Comparison of ENCODE assay signal across 6 cellular contexts in genomic region chr3:49173116-49173791, GRCh38. TPM values are rescaled to one million over a fixed set of nuclear protein-coding genes. Genes with fewer than 3 reads are reported as not detected.
DNase-seq lines count a peak whose midpoint lies in the region; TF ChIP-seq lines count a peak whose summit lies in the region.

No MANE protein-coding gene starts in this region.

- DNase-seq in HuH-7 (ENCODE audit: low spot score): peak; percentile 71
- DNase-seq in endodermal cell: peak; percentile 81
- no peak for DNase-seq in progenitor cell of endocrine pancreas (ENCODE audit: low spot score, unreplicated experiment)
- DNase-seq in Caco-2: no peak
- no peak for DNase-seq in amniotic stem cell (lab: John Stamatoyannopoulos, UW)
- DNase-seq in GM20000 (ENCODE audit: low spot score): no peak

- peak overlapping the region; percentile 94 for H3K4me3 ChIP-seq in endodermal cell (ENCODE audit: low read length)
- H3K4me3 ChIP-seq in Caco-2 (ENCODE audit: low read depth, low read length): no peak overlapping the region

- BruUV-seq in Caco-2 (replicated peaks; lab: Mats Ljungman, UMichigan): no TSS peak

- peak overlapping the region; percentile 98 for H3K27ac ChIP-seq in endodermal cell (ENCODE audit: low read depth, low read length)

- CTCF ChIA-PET in Caco-2 (lab: Charles Lee): no interaction called here

- intact Hi-C loops in Caco-2 (cut with micrococcal nuclease; ENCODE audit: unreplicated experiment): loop anchor here (10.0 kb wide), 1 partner anchor 82 kb away; no protein-coding TSS in a partner anchor

- H3K36me3 Mint-ChIP-seq in endodermal cell (ENCODE audit: low read depth) (peaks cover 11% of the 10 kb centered on the region), progenitor cell of endocrine pancreas (ENCODE audit: insufficient read depth) (peaks cover 1% of the 10 kb centered on the region), Caco-2 (ENCODE audit: insufficient read depth, unreplicated experiment) (no peaks in the 10 kb centered on the region)

- peak overlapping the region; percentile 38 for H3K9ac ChIP-seq in endodermal cell (ENCODE audit: extremely low read depth, low read length, poor library complexity, severe bottlenecking)

- POLR2A ChIA-PET in Caco-2 (lab: Charles Lee): no interaction called here

- peak overlapping the region; percentile 76 for H3K4me3 Mint-ChIP-seq in endodermal cell
- H3K4me3 Mint-ChIP-seq in progenitor cell of endocrine pancreas (ENCODE audit: low read depth): peak overlapping the region; percentile 82
- H3K4me3 Mint-ChIP-seq in Caco-2 (ENCODE audit: unreplicated experiment): no peak overlapping the region

- no peak for TF ChIP-seq CTCF in endodermal cell (conservative IDR thresholded peaks at IDR 0.05)
- TF ChIP-seq CTCF in progenitor cell of endocrine pancreas (IDR thresholded peaks at IDR 0.05; ENCODE audit: unreplicated experiment): no peak
- TF ChIP-seq CTCF in Caco-2 (IDR thresholded peaks at IDR 0.05; ENCODE audit: insufficient read depth in 1 of 2, low read depth in 1 of 2, low read length in 1 of 2, severe bottlenecking in 1 of 2, unreplicated experiment in 1 of 2): no peak
- no peak for TF ChIP-seq CTCF in GM20000 (IDR thresholded peaks at IDR 0.05; ENCODE audit: extremely low read depth, missing control alignments)

- H3K27me3 ChIP-seq in endodermal cell (ENCODE audit: control insufficient read depth, insufficient read depth, low read length, poor library complexity, severe bottlenecking) (no peaks in the 10 kb centered on the region), Caco-2 (replicated peaks; ENCODE audit: control insufficient read depth, insufficient read depth, low read length) (no peaks in the 10 kb centered on the region)

- H3K36me3 ChIP-seq in endodermal cell (ENCODE audit: control insufficient read depth, insufficient read depth, low read length): peaks cover 26% of the 10 kb centered on the region
- H3K36me3 ChIP-seq in Caco-2 (ENCODE audit: control insufficient read depth, insufficient read depth, low read length): no peaks in the 10 kb centered on the region

- H3K27ac Mint-ChIP-seq in endodermal cell (peak overlapping the region; percentile 93), progenitor cell of endocrine pancreas (peak overlapping the region; percentile 65), Caco-2 (ENCODE audit: unreplicated experiment) (no peak overlapping the region)

- H3K4me1 Mint-ChIP-seq in endodermal cell: peaks cover 24% of the 10 kb centered on the region
- H3K4me1 Mint-ChIP-seq in progenitor cell of endocrine pancreas (ENCODE audit: low read depth): peaks cover 22% of the 10 kb centered on the region
- peaks cover 7% of the 10 kb centered on the region for H3K4me1 Mint-ChIP-seq in Caco-2 (ENCODE audit: low read depth, unreplicated experiment)

- H3K9me3 ChIP-seq in endodermal cell (ENCODE audit: control insufficient read depth, low read length) (no peaks in the 10 kb centered on the region), Caco-2 (no peaks in the 10 kb centered on the region)

- H3K4me1 ChIP-seq in endodermal cell (ENCODE audit: control insufficient read depth, insufficient read depth, low read length) (peaks cover 16% of the 10 kb centered on the region), Caco-2 (peaks cover 6% of the 10 kb centered on the region; the same call in 1 of the 2 replicates)

- H3K27me3 Mint-ChIP-seq in endodermal cell (ENCODE audit: insufficient read depth) (peaks cover 14% of the 10 kb centered on the region), progenitor cell of endocrine pancreas (no peaks in the 10 kb centered on the region), Caco-2 (ENCODE audit: insufficient read depth, unreplicated experiment) (no peaks in the 10 kb centered on the region)

- 17 to 38% methylated on average over 1 to 3 of the region's 3 CpGs for WGBS in endodermal cell (ENCODE audit: insufficient coverage in 1 of 2, insufficient read length in 1 of 2), 2 experiments

- H3K9me3 Mint-ChIP-seq in endodermal cell (no peaks in the 10 kb centered on the region), progenitor cell of endocrine pancreas (ENCODE audit: low read depth) (no peaks in the 10 kb centered on the region), Caco-2 (ENCODE audit: unreplicated experiment) (no peaks in the 10 kb centered on the region)

RNA-seq across cellular contexts. Expression of gene KLHDC8B, which starts 1.9 kb away (rescaled TPM):
- total RNA-seq in endodermal cell: 10 to 100 TPM; 33.5 to 36.1 TPM
- polyA plus RNA-seq in endodermal cell (2013, experiment 1 of 2): 56.8 TPM
- 55.2 TPM for polyA plus RNA-seq in endodermal cell (2013, experiment 2 of 2)
- 38.7 and 41.4 TPM in 2 replicates for total RNA-seq in progenitor cell of endocrine pancreas
- 7.4 and 8.8 TPM in 2 replicates for total RNA-seq in Caco-2 (2022)

RNA-seq across cellular contexts. Expression of gene CCDC71, which starts 7.1 kb away (rescaled TPM):
- 10 to 100 TPM; 23.4 to 25.7 TPM for total RNA-seq in endodermal cell
- 25.0 TPM for polyA plus RNA-seq in endodermal cell (2013, experiment 1 of 2)
- polyA plus RNA-seq in endodermal cell (2013, experiment 2 of 2): 22.0 TPM
- total RNA-seq in progenitor cell of endocrine pancreas: 28.6 and 29.8 TPM in 2 replicates
- total RNA-seq in Caco-2 (2022): 15.2 and 15.9 TPM in 2 replicates

RNA-seq across cellular contexts. Expression of gene LAMB2, which starts 40.4 kb away (rescaled TPM):
- total RNA-seq in endodermal cell (10 to 100 TPM; 83.6 to 97.8 TPM), progenitor cell of endocrine pancreas (273 and 278 TPM in 2 replicates), Caco-2 (2022) (181 and 189 TPM in 2 replicates)
- polyA plus RNA-seq in endodermal cell (2013, experiment 1 of 2): 159 TPM
- polyA plus RNA-seq in endodermal cell (2013, experiment 2 of 2): 154 TPM

RNA-seq across cellular contexts. Expression of gene USP19, which starts 52.6 kb away (rescaled TPM):
- 10 to 100 TPM; 61.5 to 63.2 TPM for total RNA-seq in endodermal cell
- 50.7 TPM for polyA plus RNA-seq in endodermal cell (2013, experiment 1 of 2)
- polyA plus RNA-seq in endodermal cell (2013, experiment 2 of 2): 43.1 TPM
- total RNA-seq in progenitor cell of endocrine pancreas: 76.2 and 81.1 TPM in 2 replicates
- total RNA-seq in Caco-2 (2022): 55.9 and 56.4 TPM in 2 replicates

Comparison
In these comparisons a context has a peak if more than half of its experiments do, and no peak if none do; other contexts are left out.
1. DNase-seq: peak in HuH-7 (single experiment) and endodermal cell (single experiment); none in progenitor cell of endocrine pancreas (single experiment), Caco-2 (0 of 2), amniotic stem cell (single experiment) and GM20000 (single experiment).